In genomic region chr3:101202640-101203039, GRCh38 we compare ENCODE assay signal across 15 cellular contexts.
"Had no signal": no experiment of that assay in that cellular context is flagged by ENCODE, and none has a peak within 500 bp of the region (broad histone marks: within the 10 kb centered on the region; RNA-seq: fewer than 3 reads in every experiment).

No MANE protein-coding gene starts in this region.

- H3K9me3 ChIP-seq: prostate gland, right atrium auricular region, tibial nerve had no signal

- H3K27ac Mint-ChIP-seq: activated naive CD8-positive, alpha-beta T cell treated with anti-CD3 and anti-CD28 coated beads for 36 hours; activated T-helper 17 cell treated with anti-CD3 and anti-CD28 coated beads, Interleukin-2, amount 50 U/mL, for 72 hours; stimulated activated naive CD8-positive, alpha-beta T cell treated with anti-CD3 and anti-CD28 coated beads, Interleukin-15, Interleukin-2, amounts not matched to agents 100 ng/mL and 50 ng/mL, for 24 hours had no signal

- ATAC-seq: activated T-helper 17 cell treated with anti-CD3 and anti-CD28 coated beads, Interleukin-2, amount 50 U/mL, for 72 hours; naive thymus-derived CD8-positive, alpha-beta T cell had no signal

- H3K36me3 ChIP-seq: cardiac muscle cell, prostate gland, right atrium auricular region, tibial nerve had no signal

- H3K4me1 ChIP-seq: prostate gland, right atrium auricular region had no signal

- H3K27me3 ChIP-seq: cardiac muscle cell, right atrium auricular region, tibial nerve had no signal

- H3K4me3 ChIP-seq: cardiac muscle cell, prostate gland, right atrium auricular region, tibial nerve had no signal

- H3K4me1 Mint-ChIP-seq: activated T-helper 17 cell treated with anti-CD3 and anti-CD28 coated beads, Interleukin-2, amount 50 U/mL, for 72 hours; naive thymus-derived CD8-positive, alpha-beta T cell had no signal

- H3K36me3 Mint-ChIP-seq: activated naive CD8-positive, alpha-beta T cell treated with anti-CD3 and anti-CD28 coated beads for 36 hours had no signal

- H3K9me3 Mint-ChIP-seq: activated T-helper 17 cell treated with anti-CD3 and anti-CD28 coated beads, Interleukin-2, amount 50 U/mL, for 72 hours; naive thymus-derived CD8-positive, alpha-beta T cell; stimulated activated naive CD8-positive, alpha-beta T cell treated with anti-CD3 and anti-CD28 coated beads, Interleukin-15, Interleukin-2, amounts not matched to agents 100 ng/mL and 50 ng/mL, for 24 hours had no signal

- H3K4me3 Mint-ChIP-seq: activated naive CD8-positive, alpha-beta T cell treated with anti-CD3 and anti-CD28 coated beads for 36 hours; activated T-helper 17 cell treated with anti-CD3 and anti-CD28 coated beads, Interleukin-2, amount 50 U/mL, for 72 hours; naive thymus-derived CD8-positive, alpha-beta T cell; stimulated activated naive CD8-positive, alpha-beta T cell treated with anti-CD3 and anti-CD28 coated beads, Interleukin-15, Interleukin-2, amounts not matched to agents 100 ng/mL and 50 ng/mL, for 24 hours had no signal

- H3K27ac ChIP-seq: cardiac muscle cell, epithelial cell of prostate, prostate gland, right atrium auricular region, tibial nerve, VCaP had no signal

- DNase-seq: activated CD4-positive, alpha-beta T cell treated with anti-CD3 and anti-CD28 coated beads, Interleukin-2, amount 50 U/mL, for 48 hours; activated naive CD4-positive, alpha-beta T cell; activated naive CD8-positive, alpha-beta T cell treated with anti-CD3 and anti-CD28 coated beads for 36 hours; amniotic stem cell; naive thymus-derived CD8-positive, alpha-beta T cell; stimulated activated CD4-positive, alpha-beta T cell treated with anti-CD3 and anti-CD28 coated beads, Interleukin-12 subunit alpha, Interleukin-12 subunit beta, amount 100 ng/mL, for 4 hours; T1000 had no signal
